Comparison of ENCODE assay signal across 8 cellular contexts in genomic region chr4:70838400-70838971, GRCh38. TPM values are rescaled to one million over a fixed set of nuclear protein-coding genes. Genes with fewer than 3 reads are reported as not detected.
A peak's percentile ranks its signal among the peaks of the same experiment; 100 is the strongest.
DNase-seq lines count a peak whose midpoint lies in the region; ATAC-seq, FAIRE-seq and TF ChIP-seq lines count a peak whose summit lies in the region.

No MANE protein-coding gene starts in this region.

- TF ChIP-seq CTCF in pancreas (IDR thresholded peaks at IDR 0.05): no peak

- peak overlapping the region; percentile 73 for H3K27ac ChIP-seq in epithelial cell of prostate
- H3K27ac ChIP-seq in pancreas: peak overlapping the region; percentile 83 to 94 (median 89)

- WGBS in pancreas, 2 donors: 2% methylated on average over 11 of the region's 11 CpGs

- H3K36me3 ChIP-seq in pancreas: peaks cover 0 to 7% (median 0%) of the 10 kb centered on the region in 3 donors

- DNase-seq in NCI-H1694 treated with DMSO at 0.1 percent for 48 hours (lab: John Stamatoyannopoulos, UW): peak; percentile 6
- DNase-seq in NCI-H1694 (lab: John Stamatoyannopoulos, UW): no peak
- peak; percentile 1 for DNase-seq in RPMI7951 (ENCODE audit: low read depth)
- DNase-seq in epithelial cell of prostate (ENCODE audit: low read depth, low spot score): no peak
- no peak for DNase-seq in pancreas
- DNase-seq in NOMO-1 (lab: John Stamatoyannopoulos, UW; ENCODE audit: unreplicated experiment in 2 of 2): no peak

- intact Hi-C loops in pancreas (cut with DNase I): no loop called here

- no peaks in the 10 kb centered on the region for H3K9me3 ChIP-seq in pancreas

- no peaks in the 10 kb centered on the region for H3K27me3 ChIP-seq in pancreas

- peaks cover 8 to 11% (median 11%) of the 10 kb centered on the region in 3 donors for H3K4me1 ChIP-seq in pancreas

- peak overlapping the region; percentile 84 to 95 (median 90) for H3K4me3 ChIP-seq in pancreas

- ATAC-seq in pancreas (no peak), GM21528 (IDR thresholded peaks at IDR 0.05; ENCODE audit: low FRiP score, unreplicated experiment) (no peak), GM19328 (IDR thresholded peaks at IDR 0.05; ENCODE audit: unreplicated experiment) (no peak)

- FAIRE-seq in pancreas (lab: Jason Lieb, UNC): no peak

RNA-seq across cellular contexts. Expression of gene GRSF1, which starts 1.2 kb away (rescaled TPM):
- 82.0 and 94.3 TPM in 2 replicates for total RNA-seq in RPMI7951 (2014; rRNA removed; shearing (Covaris generic))
- total RNA-seq in pancreas: 10 to 100 TPM; 25.1 to 41.4 (median 34.0) TPM
- 10 to 100 TPM; 15.5 to 41.8 TPM for polyA plus RNA-seq in pancreas

Comparison
In these comparisons a context has a peak if more than half of its experiments do, and no peak if none do; other contexts are left out.
1. DNase-seq: peak in NCI-H1694 treated with DMSO at 0.1 percent for 48 hours (single experiment) and RPMI7951 (single experiment); none in NCI-H1694 (single experiment), epithelial cell of prostate (single experiment), pancreas (0 of 6) and NOMO-1 (0 of 2).